ENCODE assay signal across 24 cellular contexts in genomic region chr3:37902674-37903073, GRCh38. TPM values are rescaled to one million over a fixed set of nuclear protein-coding genes. Genes with fewer than 3 reads are reported as not detected.
A peak's percentile ranks its signal among the peaks of the same experiment; 100 is the strongest.
DNase-seq lines count a peak whose midpoint lies in the region; ATAC-seq and TF ChIP-seq lines count a peak whose summit lies in the region.
"Had no signal": no experiment of that assay in that cellular context is flagged by ENCODE, and none has a peak within 500 bp of the region (broad histone marks: within the 10 kb centered on the region; RNA-seq: fewer than 3 reads in every experiment).

No MANE protein-coding gene starts in this region.

- H3K36me3 ChIP-seq in OCI-LY7 (ENCODE audit: insufficient read depth, low read length) = no peaks in the 10 kb centered on the region
- H3K36me3 ChIP-seq: colonic mucosa, transverse colon had no signal

- no peak overlapping the region for H3K4me3 ChIP-seq in OCI-LY7 (ENCODE audit: low read depth, low read length, poor library complexity, severe bottlenecking)
- H3K4me3 ChIP-seq: colonic mucosa, psoas muscle, skin epidermis, transverse colon had no signal

- peak in 1 of 2 donors; percentile 63 for DNase-seq in stimulated activated naive CD8-positive, alpha-beta T cell treated with anti-CD3 and anti-CD28 coated beads, Interleukin-15, amount 100 ng/mL, for 72 hours
- DNase-seq in stimulated activated naive CD8-positive, alpha-beta T cell treated with anti-CD3 and anti-CD28 coated beads, Interleukin-15, Interleukin-2, amounts not matched to agents 100 U/mL and 50 U/mL, for 24 hours = no peak
- DNase-seq in OCI-LY7 (ENCODE audit: low spot score) (no peak), globus pallidus (ENCODE audit: low spot score) (no peak), HEK293T (ENCODE audit: extremely low spot score) (no peak), NCI-H2081 treated with DMSO at 0.1 percent for 48 hours (lab: John Stamatoyannopoulos, UW) (no peak)
- DNase-seq: activated T-cell treated with anti-CD3 and anti-CD28 coated beads, Interleukin-2, amount 50 U/mL, for 1 hour; CD4-positive, alpha-beta T cell; colonic mucosa; H7; head of caudate nucleus; Karpas-422; left cardiac atrium; mesendoderm; naive B cell; NCI-H1436; NCI-H524 treated with DMSO at 0.1 percent for 48 hours; psoas muscle; Right ventricle myocardium superior; stimulated activated CD4-positive, alpha-beta T cell treated with anti-CD3 and anti-CD28 coated beads, Interleukin-2, amount 100 ng/mL, for 24 hours; transverse colon had no signal

- H2AFZ ChIP-seq in OCI-LY7 (ENCODE audit: low read length) = no peak overlapping the region

- TF ChIP-seq CTCF in OCI-LY7 (conservative IDR thresholded peaks at IDR 0.05; ENCODE audit: low read length) = 0 out of 2 replicates have a peak, but pooled peaks have one; percentile 30

- peak; percentile 64 for ATAC-seq in stimulated activated naive CD8-positive, alpha-beta T cell treated with anti-CD3 and anti-CD28 coated beads, Interleukin-15, amount 100 ng/mL, for 72 hours
- no peak for ATAC-seq in stimulated activated naive CD8-positive, alpha-beta T cell treated with anti-CD3 and anti-CD28 coated beads, Interleukin-15, Interleukin-2, amounts not matched to agents 100 U/mL and 50 U/mL, for 24 hours
- ATAC-seq: psoas muscle had no signal

- no peaks in the 10 kb centered on the region for H3K36me3 Mint-ChIP-seq in dendritic cell treated with granulocyte-macrophage colony-stimulating factor and Interleukin-4, amounts not matched to agents 40 ng/mL and 50 ng/mL, for 4 days (ENCODE audit: low read depth)
- H3K36me3 Mint-ChIP-seq: naive B cell had no signal

- CTCF ChIA-PET in OCI-LY7 (lab: Charles Lee; ENCODE audit: unreplicated experiment) = no interaction called here
- CTCF ChIA-PET in HEK293T (lab: Yijun Ruan, JAX) = no interaction called here

- no peaks in the 10 kb centered on the region for H3K9me3 ChIP-seq in OCI-LY7 (ENCODE audit: low read length)
- H3K9me3 ChIP-seq: colonic mucosa, psoas muscle, transverse colon had no signal

- H4K20me1 ChIP-seq in OCI-LY7 (ENCODE audit: insufficient read depth, low read length) = no peaks in the 10 kb centered on the region

- peaks cover 65% of the 10 kb centered on the region for H3K4me1 Mint-ChIP-seq in stimulated activated naive CD8-positive, alpha-beta T cell treated with anti-CD3 and anti-CD28 coated beads, Interleukin-15, amount 100 ng/mL, for 72 hours
- H3K4me1 Mint-ChIP-seq in dendritic cell treated with granulocyte-macrophage colony-stimulating factor and Interleukin-4, amounts not matched to agents 40 ng/mL and 50 ng/mL, for 4 days (ENCODE audit: low read depth) = peaks cover 71% of the 10 kb centered on the region
- H3K4me1 Mint-ChIP-seq: naive B cell had no signal

- H3K4me1 ChIP-seq in OCI-LY7 (ENCODE audit: insufficient read depth, low read length, poor library complexity, severe bottlenecking) = peaks cover 44% of the 10 kb centered on the region

- peak overlapping the region in 1 of 2 donors; percentile 71 for H3K27ac Mint-ChIP-seq in stimulated activated naive CD8-positive, alpha-beta T cell treated with anti-CD3 and anti-CD28 coated beads, Interleukin-15, amount 100 ng/mL, for 72 hours
- H3K27ac Mint-ChIP-seq in dendritic cell treated with granulocyte-macrophage colony-stimulating factor and Interleukin-4, amounts not matched to agents 40 ng/mL and 50 ng/mL, for 4 days = peak overlapping the region; percentile 43
- H3K27ac Mint-ChIP-seq: CD4-positive, alpha-beta T cell; naive B cell; stimulated activated naive CD8-positive, alpha-beta T cell treated with anti-CD3 and anti-CD28 coated beads, Interleukin-15, Interleukin-2, amounts not matched to agents 100 ng/mL and 50 ng/mL, for 24 hours had no signal

- no peaks in the 10 kb centered on the region for H3K9me3 Mint-ChIP-seq in stimulated activated naive CD8-positive, alpha-beta T cell treated with anti-CD3 and anti-CD28 coated beads, Interleukin-15, amount 100 ng/mL, for 72 hours
- no peaks in the 10 kb centered on the region for H3K9me3 Mint-ChIP-seq in dendritic cell treated with granulocyte-macrophage colony-stimulating factor and Interleukin-4, amounts not matched to agents 40 ng/mL and 50 ng/mL, for 4 days
- H3K9me3 Mint-ChIP-seq: CD4-positive, alpha-beta T cell; naive B cell; stimulated activated naive CD8-positive, alpha-beta T cell treated with anti-CD3 and anti-CD28 coated beads, Interleukin-15, Interleukin-2, amounts not matched to agents 100 ng/mL and 50 ng/mL, for 24 hours had no signal

- no peak overlapping the region for H3K27ac ChIP-seq in OCI-LY7 (ENCODE audit: low read depth, low read length, poor library complexity, severe bottlenecking)
- H3K27ac ChIP-seq: colonic mucosa, psoas muscle, transverse colon had no signal

- H3K27me3 Mint-ChIP-seq in stimulated activated naive CD8-positive, alpha-beta T cell treated with anti-CD3 and anti-CD28 coated beads, Interleukin-15, amount 100 ng/mL, for 72 hours = peaks cover 30% of the 10 kb centered on the region
- H3K27me3 Mint-ChIP-seq in dendritic cell treated with granulocyte-macrophage colony-stimulating factor and Interleukin-4, amounts not matched to agents 40 ng/mL and 50 ng/mL, for 4 days = no peaks in the 10 kb centered on the region
- H3K27me3 Mint-ChIP-seq: CD4-positive, alpha-beta T cell; stimulated activated naive CD8-positive, alpha-beta T cell treated with anti-CD3 and anti-CD28 coated beads, Interleukin-15, Interleukin-2, amounts not matched to agents 100 ng/mL and 50 ng/mL, for 24 hours had no signal

- POLR2A ChIA-PET in OCI-LY7 (lab: Charles Lee) (no interaction called here), HEK293T (lab: Yijun Ruan, JAX) (no interaction called here)

- no TSS peak for BruUV-seq in OCI-LY7 (replicated peaks; lab: Mats Ljungman, UMichigan)

- H3K4me3 Mint-ChIP-seq in stimulated activated naive CD8-positive, alpha-beta T cell treated with anti-CD3 and anti-CD28 coated beads, Interleukin-15, amount 100 ng/mL, for 72 hours = peak overlapping the region; percentile 45 to 66
- no peak overlapping the region for H3K4me3 Mint-ChIP-seq in dendritic cell treated with granulocyte-macrophage colony-stimulating factor and Interleukin-4, amounts not matched to agents 40 ng/mL and 50 ng/mL, for 4 days
- H3K4me3 Mint-ChIP-seq: CD4-positive, alpha-beta T cell; stimulated activated naive CD8-positive, alpha-beta T cell treated with anti-CD3 and anti-CD28 coated beads, Interleukin-15, Interleukin-2, amounts not matched to agents 100 ng/mL and 50 ng/mL, for 24 hours had no signal

- intact Hi-C loops in OCI-LY7 (cut with micrococcal nuclease; ENCODE audit: unreplicated experiment) = no loop called here
- intact Hi-C loops in dendritic cell treated with granulocyte-macrophage colony-stimulating factor and Interleukin-4, amounts not matched to agents 40 ng/mL and 50 ng/mL, for 4 days (cut with micrococcal nuclease) = no loop called here

- H3K9me2 ChIP-seq in OCI-LY7 (ENCODE audit: insufficient read depth, low read length) = no peaks in the 10 kb centered on the region

- H3K79me2 ChIP-seq in OCI-LY7 (ENCODE audit: insufficient read depth, low read depth, low read length) = no peaks in the 10 kb centered on the region

- H3K4me2 ChIP-seq in OCI-LY7 (ENCODE audit: low read length) = no peak overlapping the region

TF ChIP-seq in HEK293T, 16 proteins besides CTCF, POLR2A, EP300 and RAD21:
- TF ChIP-seq SP1 (IDR thresholded peaks at IDR 0.05) (no peak), PKNOX1 (IDR thresholded peaks at IDR 0.05) (no peak), ELF4 (IDR thresholded peaks at IDR 0.05) (no peak)

RNA-seq across cellular contexts. Expression of gene CTDSPL, which starts 41.0 kb away (rescaled TPM):
- total RNA-seq in OCI-LY7 (2014; rRNA removed; shearing (Covaris generic)) = 0.28 and 0.38 TPM in 2 replicates
- not detected in 2 replicates for total RNA-seq in OCI-LY7 (2022)
